ENCODE assay signal across 8 cellular contexts in genomic region chr9:32581512-32582143, GRCh38. TPM values are rescaled to one million over a fixed set of nuclear protein-coding genes. Genes with fewer than 3 reads are reported as not detected.
DNase-seq lines count a peak whose midpoint lies in the region; ATAC-seq and TF ChIP-seq lines count a peak whose summit lies in the region.

No MANE protein-coding gene starts in this region.

- no peaks in the 10 kb centered on the region for H4K20me1 ChIP-seq in Karpas-422 (ENCODE audit: insufficient read depth, low read depth, low read length)

- ATAC-seq in mucosa of descending colon = peak; percentile 38
- no peak for ATAC-seq in stimulated activated memory B cell treated with anti-CD40 and anti-IgM and Interleukin-4, amounts not matched to agents 10 μg/mL and 1 μg/mL and 100 μg/mL, for 72 hours
- ATAC-seq in Right ventricle myocardium inferior = no peak

- no peak overlapping the region for H3K4me3 Mint-ChIP-seq in stimulated activated memory B cell treated with anti-CD40 and anti-IgM and Interleukin-4, amounts not matched to agents 10 μg/mL and 1 μg/mL and 100 μg/mL, for 72 hours

- intact Hi-C loops in mucosa of descending colon (cut with DNase I, micrococcal nuclease) (loop anchor here in 1 of 2 donors (10.0 kb wide), 1 partner anchor 393 kb away; no protein-coding TSS in a partner anchor), Right ventricle myocardium inferior (cut with DNase I) (no loop called here)

- no peaks in the 10 kb centered on the region for H3K36me3 Mint-ChIP-seq in stimulated activated memory B cell treated with anti-CD40 and anti-IgM and Interleukin-4, amounts not matched to agents 10 μg/mL and 1 μg/mL and 100 μg/mL, for 72 hours

- no peaks in the 10 kb centered on the region for H3K36me3 ChIP-seq in Karpas-422 (ENCODE audit: insufficient read depth, low read length)
- H3K36me3 ChIP-seq in mucosa of descending colon (ENCODE audit: low read depth) = no peaks in the 10 kb centered on the region

- H3K79me2 ChIP-seq in Karpas-422 (ENCODE audit: low read length) = no peaks in the 10 kb centered on the region

- H3K4me2 ChIP-seq in Karpas-422 (ENCODE audit: low read depth, low read length, poor library complexity, severe bottlenecking) = no peak overlapping the region

- no peaks in the 10 kb centered on the region for H3K9me3 Mint-ChIP-seq in stimulated activated memory B cell treated with anti-CD40 and anti-IgM and Interleukin-4, amounts not matched to agents 10 μg/mL and 1 μg/mL and 100 μg/mL, for 72 hours

- H2AFZ ChIP-seq in Karpas-422 (ENCODE audit: low read length) = no peak overlapping the region

- POLR2A ChIA-PET in GM10248 (lab: Yijun Ruan, JAX) = no interaction called here

- CTCF ChIA-PET in GM10248 (lab: Yijun Ruan, JAX) = interaction anchor here (0.7 to 20.3 kb wide), 27 partner anchors 9 to 645 kb away, joined by 3 to 872 read pairs (median 4); partner anchors contain the start of genes ACO1, NDUFB6, RIGI and SMIM27

- peaks cover 42% of the 10 kb centered on the region for H3K27me3 Mint-ChIP-seq in stimulated activated memory B cell treated with anti-CD40 and anti-IgM and Interleukin-4, amounts not matched to agents 10 μg/mL and 1 μg/mL and 100 μg/mL, for 72 hours

- TF ChIP-seq CTCF in AG09319 (IDR thresholded peaks at IDR 0.05; ENCODE audit: low read depth, low read length) (peak; percentile 62), GM10248 (IDR thresholded peaks at IDR 0.05; ENCODE audit: control extremely low read depth, extremely low read depth, low read depth, missing control alignments) (peak; percentile 65), mucosa of descending colon (IDR thresholded peaks at IDR 0.05) (no peak)

- peaks cover 17% of the 10 kb centered on the region for H3K4me1 ChIP-seq in Karpas-422 (ENCODE audit: low read length)
- no peaks in the 10 kb centered on the region for H3K4me1 ChIP-seq in mucosa of descending colon (ENCODE audit: low read depth)

- H3K27ac ChIP-seq in Karpas-422 (ENCODE audit: low read length) = no peak overlapping the region

- no peaks in the 10 kb centered on the region for H3K9me2 ChIP-seq in Karpas-422 (replicated peaks; ENCODE audit: insufficient read depth, low read length)

- no peak overlapping the region for H3K27ac Mint-ChIP-seq in stimulated activated memory B cell treated with anti-CD40 and anti-IgM and Interleukin-4, amounts not matched to agents 10 μg/mL and 1 μg/mL and 100 μg/mL, for 72 hours

- H3K4me3 ChIP-seq in Karpas-422 (ENCODE audit: low read length) (no peak overlapping the region), mucosa of descending colon (no peak overlapping the region)

- H3K9ac ChIP-seq in Karpas-422 (ENCODE audit: low read length) = no peak overlapping the region

- H3K9me3 ChIP-seq in Karpas-422 (ENCODE audit: low read length) = no peaks in the 10 kb centered on the region
- no peaks in the 10 kb centered on the region for H3K9me3 ChIP-seq in mucosa of descending colon

- no peaks in the 10 kb centered on the region for H3K27me3 ChIP-seq in Karpas-422 (ENCODE audit: low read length)

- peak; percentile 28 for DNase-seq in AG09319 (ENCODE audit: extremely low read depth, low read depth)
- DNase-seq in GM10248 (ENCODE audit: extremely low spot score) = peak; percentile 46
- DNase-seq in Karpas-422 = peak; percentile 88
- peak; percentile 47 for DNase-seq in RPMI7951 (ENCODE audit: low read depth)
- DNase-seq in dedifferentiated amniotic fluid mesenchymal stem cell (ENCODE audit: extremely low spot score) = peak; percentile 57
- DNase-seq in mucosa of descending colon = peak in 1 of 3 donors; percentile 56
- DNase-seq in Right ventricle myocardium inferior (ENCODE audit: missing footprints) = no peak

- peaks cover 7% of the 10 kb centered on the region for H3K4me1 Mint-ChIP-seq in stimulated activated memory B cell treated with anti-CD40 and anti-IgM and Interleukin-4, amounts not matched to agents 10 μg/mL and 1 μg/mL and 100 μg/mL, for 72 hours

RNA-seq across cellular contexts. Expression of gene NDUFB6, which starts 8.7 kb away (rescaled TPM):
- 72.4 and 95.6 TPM in 2 replicates for total RNA-seq in Karpas-422 (2014; rRNA removed; shearing (Covaris generic); ENCODE audit: low replicate concordance)
- 180 and 184 TPM in 2 replicates for total RNA-seq in RPMI7951 (2014; rRNA removed; shearing (Covaris generic))
- total RNA-seq in mucosa of descending colon = 10 to 100 TPM; 39.3 to 52.8 (median 45.1) TPM
- 192 TPM for total RNA-seq in Right ventricle myocardium inferior

RNA-seq across cellular contexts. Expression of gene TOPORS, which starts 29.2 kb away (rescaled TPM):
- total RNA-seq in Karpas-422 (2014; rRNA removed; shearing (Covaris generic); ENCODE audit: low replicate concordance) = 16.3 and 21.2 TPM in 2 replicates
- total RNA-seq in RPMI7951 (2014; rRNA removed; shearing (Covaris generic)) = 15.8 and 23.8 TPM in 2 replicates
- total RNA-seq in mucosa of descending colon (10 to 100 TPM; 12.5 to 18.2 (median 16.6) TPM), Right ventricle myocardium inferior (8.7 TPM)

RNA-seq across cellular contexts. Expression of gene SMIM27, which starts 29.5 kb away (rescaled TPM):
- total RNA-seq in Karpas-422 (2014; rRNA removed; shearing (Covaris generic); ENCODE audit: low replicate concordance) = 3.5 and 12.6 TPM in 2 replicates
- 8.8 and 9.1 TPM in 2 replicates for total RNA-seq in RPMI7951 (2014; rRNA removed; shearing (Covaris generic))
- total RNA-seq in mucosa of descending colon = 10 to 100 TPM in 1 of 3 donors, 1 to 10 TPM in 2; 8.3 to 10.1 (median 9.9) TPM
- total RNA-seq in Right ventricle myocardium inferior = 12.5 TPM

RNA-seq across cellular contexts. Expression of gene TAF1L, which starts 53.8 kb away (rescaled TPM):
- not detected in 2 replicates for total RNA-seq in Karpas-422 (2014; rRNA removed; shearing (Covaris generic); ENCODE audit: low replicate concordance)
- not detected in 2 replicates for total RNA-seq in RPMI7951 (2014; rRNA removed; shearing (Covaris generic))
- total RNA-seq in mucosa of descending colon (not detected), Right ventricle myocardium inferior (not detected)

RNA-seq across cellular contexts. Expression of gene RIGI, which starts 55.6 kb away (rescaled TPM):
- 6.6 and 13.2 TPM in 2 replicates for total RNA-seq in Karpas-422 (2014; rRNA removed; shearing (Covaris generic); ENCODE audit: low replicate concordance)
- 12.0 and 13.5 TPM in 2 replicates for total RNA-seq in RPMI7951 (2014; rRNA removed; shearing (Covaris generic))
- total RNA-seq in mucosa of descending colon (10 to 100 TPM; 13.4 to 20.9 (median 14.2) TPM), Right ventricle myocardium inferior (4.7 TPM)
